Comparison of ENCODE assay signal across 18 cellular contexts in genomic region chr9:108423493-108423892, GRCh38.
DNase-seq lines count a peak whose midpoint lies in the region; ATAC-seq and TF ChIP-seq lines count a peak whose summit lies in the region.
"Had no signal": no experiment of that assay in that cellular context is flagged by ENCODE, and none has a peak within 500 bp of the region (broad histone marks: within the 10 kb centered on the region; RNA-seq: fewer than 3 reads in every experiment).

No MANE protein-coding gene starts in this region.

- no peak overlapping the region for H3K18ac ChIP-seq in mesenchymal stem cell (ENCODE audit: low read depth in 1 of 2, low read length in 2 of 2)

- H4K91ac ChIP-seq in mesenchymal stem cell (ENCODE audit: low read length), result peak overlapping the region; percentile 65

- no peaks in the 10 kb centered on the region for H3K36me3 Mint-ChIP-seq in GM23338 (ENCODE audit: low read depth)

- no TSS peak for BruUV-seq in A673 (replicated peaks; lab: Mats Ljungman, UMichigan)

- H3K4me3 Mint-ChIP-seq in GM23338, result no peak overlapping the region
- H3K4me3 Mint-ChIP-seq: B cell; CD4-positive, alpha-beta T cell had no signal

- H4K20me1 ChIP-seq in GM23338 (replicated peaks; ENCODE audit: insufficient read depth), result no peaks in the 10 kb centered on the region

- no peak overlapping the region for H2AK5ac ChIP-seq in mesenchymal stem cell (ENCODE audit: low read length, severe bottlenecking)

- no peaks in the 10 kb centered on the region for H3K27me3 Mint-ChIP-seq in GM23338 (ENCODE audit: insufficient read depth, low read depth, poor library complexity)
- H3K27me3 Mint-ChIP-seq: B cell; CD4-positive, alpha-beta T cell had no signal

- no peak overlapping the region for H4K8ac ChIP-seq in mesenchymal stem cell (ENCODE audit: low read length)

- no peaks in the 10 kb centered on the region for H3K4me1 ChIP-seq in A673 (ENCODE audit: insufficient read depth, low read length, poor library complexity, severe bottlenecking)
- H3K4me1 ChIP-seq in GM23338 (ENCODE audit: insufficient read depth), result no peaks in the 10 kb centered on the region
- no peaks in the 10 kb centered on the region for H3K4me1 ChIP-seq in mesenchymal stem cell (ENCODE audit: control insufficient read depth, insufficient read depth, low read depth, low read length)

- no peak overlapping the region for H2BK120ac ChIP-seq in mesenchymal stem cell (ENCODE audit: low read depth, low read length)

- H3K4me3 ChIP-seq in A673 (ENCODE audit: low read depth, low read length, poor library complexity, severe bottlenecking), result no peak overlapping the region
- H3K4me3 ChIP-seq in GM23338, result no peak overlapping the region
- no peak overlapping the region for H3K4me3 ChIP-seq in mesenchymal stem cell (ENCODE audit: insufficient read depth in 1 of 2, low read depth in 1 of 2, low read length in 2 of 2)
- H3K4me3 ChIP-seq in skin epidermis, result no peak overlapping the region

- H3F3A ChIP-seq in GM23338 (replicated peaks; ENCODE audit: low read depth), result no peaks in the 10 kb centered on the region

- CTCF ChIA-PET in A673 (lab: Charles Lee), result no interaction called here

- no peak overlapping the region for H2BK5ac ChIP-seq in mesenchymal stem cell (ENCODE audit: low read depth, low read length, poor library complexity, severe bottlenecking)

- intact Hi-C loops in A673 (cut with micrococcal nuclease; ENCODE audit: unreplicated experiment), result no loop called here

- ATAC-seq in GM23338, result no peak
- ATAC-seq: HCT116 had no signal

- no peaks in the 10 kb centered on the region for H3K9me2 ChIP-seq in GM23338 (ENCODE audit: insufficient read depth)

- no peaks in the 10 kb centered on the region for H3K4me1 Mint-ChIP-seq in GM23338
- H3K4me1 Mint-ChIP-seq: B cell had no signal

- H3K79me1 ChIP-seq in mesenchymal stem cell (replicated peaks; ENCODE audit: low read length, poor library complexity, severe bottlenecking), result no peaks in the 10 kb centered on the region

- H2BK15ac ChIP-seq in mesenchymal stem cell (ENCODE audit: low read depth, poor library complexity, severe bottlenecking), result no peak overlapping the region

- H3K27me3 ChIP-seq in A673 (replicated peaks; ENCODE audit: insufficient read depth, low read depth, low read length, poor library complexity), result no peaks in the 10 kb centered on the region
- H3K27me3 ChIP-seq in GM23338 (ENCODE audit: insufficient read depth), result no peaks in the 10 kb centered on the region
- no peaks in the 10 kb centered on the region for H3K27me3 ChIP-seq in mesenchymal stem cell (ENCODE audit: control insufficient read depth in 1 of 2, insufficient read depth in 1 of 2, low read length in 2 of 2)

- no peaks in the 10 kb centered on the region for H3K36me3 ChIP-seq in A673 (ENCODE audit: insufficient read depth, low read length, poor library complexity, severe bottlenecking)
- H3K36me3 ChIP-seq in GM23338 (ENCODE audit: insufficient read depth), result no peaks in the 10 kb centered on the region
- no peaks in the 10 kb centered on the region for H3K36me3 ChIP-seq in mesenchymal stem cell (ENCODE audit: control insufficient read depth in 1 of 2, insufficient read depth in 2 of 2, low read depth in 1 of 2, low read length in 2 of 2)

- peak; percentile 28 for DNase-seq in A673 (ENCODE audit: low spot score)
- DNase-seq in GM23338 (ENCODE audit: low spot score), result no peak
- no peak for DNase-seq in mesenchymal stem cell
- DNase-seq in middle frontal gyrus (ENCODE audit: extremely low spot score, low spot score), result no peak
- no peak for DNase-seq in medulla oblongata (ENCODE audit: extremely low spot score)
- no peak for DNase-seq in NCI-H1436 treated with DMSO at 0.1 percent for 48 hours (lab: John Stamatoyannopoulos, UW)
- DNase-seq: 8988T; ACHN; C1 segment of cervical spinal cord; Calu3; CD4-positive, alpha-beta T cell; DMS153; DND-41; GDM1 had no signal

- no peak overlapping the region for H3K4me2 ChIP-seq in GM23338
- H3K4me2 ChIP-seq in mesenchymal stem cell (ENCODE audit: low read length, poor library complexity, severe bottlenecking), result no peak overlapping the region

- no peaks in the 10 kb centered on the region for H3K9me3 ChIP-seq in A673 (ENCODE audit: low read depth, low read length, poor library complexity, severe bottlenecking)
- H3K9me3 ChIP-seq in mesenchymal stem cell (ENCODE audit: control insufficient read depth, low read length), result peaks cover 13% of the 10 kb centered on the region

- H3K9ac ChIP-seq in mesenchymal stem cell (ENCODE audit: low read length), result no peak overlapping the region

- H2AFZ ChIP-seq in GM23338 (peak overlapping the region; percentile 85; the same call in 1 of the 2 replicates), mesenchymal stem cell (ENCODE audit: low read depth, low read length) (no peak overlapping the region)

- no peaks in the 10 kb centered on the region; the same call in 2 of the 3 replicates for H3K9me3 Mint-ChIP-seq in GM23338
- H3K9me3 Mint-ChIP-seq: CD4-positive, alpha-beta T cell had no signal

- WGBS in mesenchymal stem cell, result 93% methylated on average over 8 of the region's 8 CpGs

- H3K23ac ChIP-seq in mesenchymal stem cell (ENCODE audit: low read length in 2 of 2), result no peak overlapping the region

- H3K27ac ChIP-seq in A673 (ENCODE audit: low read depth, low read length, poor library complexity, severe bottlenecking), result no peak overlapping the region
- no peak overlapping the region for H3K27ac ChIP-seq in GM23338 (ENCODE audit: low read depth)
- H3K27ac ChIP-seq in mesenchymal stem cell (ENCODE audit: low read length, poor library complexity, severe bottlenecking), result no peak overlapping the region
- H3K27ac ChIP-seq in skin epidermis, result peak overlapping the region in 12 of 21 experiments; percentile 4 to 78 (median 26)
- H3K27ac ChIP-seq: HL-60 had no signal

- no peak overlapping the region for H2BK12ac ChIP-seq in mesenchymal stem cell (ENCODE audit: low read length in 2 of 2)

- no peak overlapping the region for H3K27ac Mint-ChIP-seq in GM23338
- H3K27ac Mint-ChIP-seq: B cell; CD4-positive, alpha-beta T cell had no signal

- no peak overlapping the region for H3K14ac ChIP-seq in mesenchymal stem cell (ENCODE audit: low read length in 2 of 2)

- H3K79me2 ChIP-seq in GM23338 (replicated peaks; ENCODE audit: insufficient read depth), result no peaks in the 10 kb centered on the region

- H3K4ac ChIP-seq in mesenchymal stem cell (ENCODE audit: low read depth in 1 of 2, low read length in 2 of 2), result no peak overlapping the region

- POLR2A ChIA-PET in A673 (lab: Charles Lee; ENCODE audit: low non-redundant PET), result no interaction called here

- TF ChIP-seq CTCF in A673 (conservative IDR thresholded peaks at IDR 0.05; ENCODE audit: low read depth, low read length) (no peak), GM23338 (conservative IDR thresholded peaks at IDR 0.05; ENCODE audit: low read depth in 2 of 2) (no peak)

TF ChIP-seq in GM23338, 12 proteins besides CTCF, POLR2A, EP300 and RAD21:
- TF ChIP-seq CREB1 (CRISPR knock-in tag; IDR thresholded peaks at IDR 0.05; ENCODE audit: low read depth), result no peak
- TF ChIP-seq JUNB (IDR thresholded peaks at IDR 0.05; ENCODE audit: unreplicated experiment), result no peak
- no peak for TF ChIP-seq NANOG (IDR thresholded peaks at IDR 0.05; ENCODE audit: borderline replicate concordance)
- no peak for TF ChIP-seq REST (IDR thresholded peaks at IDR 0.05; ENCODE audit: unreplicated experiment)
- no peak for TF ChIP-seq STAT1 (IDR thresholded peaks at IDR 0.05; ENCODE audit: unreplicated experiment)
- no peak for TF ChIP-seq ZNF331 (CRISPR knock-in tag; IDR thresholded peaks at IDR 0.05; ENCODE audit: low read depth)
TF ChIP-seq in GM23338: peak in this region for 0.

Comparison
In these comparisons a context has a peak if more than half of its experiments do, and no peak if none do; other contexts are left out.
1. H3K27ac ChIP-seq: peak in skin epidermis (12 of 21); none in A673 (single experiment), GM23338 (single experiment) and mesenchymal stem cell (single experiment).